11 cellular contexts compared by ENCODE assay signal in the genomic region with DNA sequence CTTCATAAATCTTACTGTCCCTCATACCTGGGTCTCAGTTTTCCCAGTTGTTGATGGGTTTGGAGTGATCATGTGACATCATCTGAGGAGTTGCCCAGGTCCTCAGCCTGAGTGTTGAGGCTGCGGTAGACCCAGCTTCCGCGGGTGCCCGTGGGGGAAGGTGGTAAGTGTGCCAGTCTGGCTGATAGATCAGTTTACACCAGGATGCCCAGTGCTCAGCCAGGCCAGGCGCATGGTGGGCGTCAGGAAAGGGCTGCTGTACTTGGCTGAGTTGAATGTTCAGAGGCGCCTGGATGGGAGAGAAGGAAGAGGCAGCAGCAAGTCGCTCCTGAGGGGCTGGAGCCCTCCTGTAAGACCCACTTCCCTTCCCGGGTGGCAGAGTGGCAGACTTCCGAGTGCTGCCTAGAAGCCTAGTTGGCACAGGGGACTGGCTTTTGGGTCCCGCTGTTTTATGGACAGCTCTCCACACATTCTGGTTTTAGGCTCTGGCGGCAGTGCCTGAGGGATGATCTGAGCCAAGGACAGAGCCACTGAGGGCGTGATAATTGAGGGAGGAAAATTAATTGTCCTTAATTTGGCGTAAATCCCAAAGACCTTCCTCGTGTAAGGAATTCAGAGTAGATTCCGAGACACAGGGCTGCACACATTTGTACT. TPM values are rescaled to one million over a fixed set of nuclear protein-coding genes. Genes with fewer than 3 reads are reported as not detected.
A peak's percentile ranks its signal among the peaks of the same experiment; 100 is the strongest.
DNase-seq lines count a peak whose midpoint lies in the region; ATAC-seq and TF ChIP-seq lines count a peak whose summit lies in the region.
"Had no signal": no experiment of that assay in that cellular context is flagged by ENCODE, and none has a peak within 500 bp of the region (broad histone marks: within the 10 kb centered on the region; RNA-seq: fewer than 3 reads in every experiment).

No MANE protein-coding gene starts in this region.

- H3K36me3 ChIP-seq in mesenchymal stem cell (ENCODE audit: control insufficient read depth in 1 of 2, insufficient read depth in 2 of 2, low read depth in 1 of 2, low read length in 2 of 2), result peaks cover 0 to 39% of the 10 kb centered on the region in 2 experiments

- no peaks in the 10 kb centered on the region for H3K36me3 Mint-ChIP-seq in activated naive CD4-positive, alpha-beta T cell treated with anti-CD3 and anti-CD28 coated beads, Interleukin-2, amount 50 U/mL, for 24 hours
- H3K36me3 Mint-ChIP-seq in activated naive CD4-positive, alpha-beta T cell treated with anti-CD3 and anti-CD28 coated beads, Interleukin-2, amount 50 U/mL, for 72 hours, result no peaks in the 10 kb centered on the region
- no peaks in the 10 kb centered on the region for H3K36me3 Mint-ChIP-seq in activated naive CD8-positive, alpha-beta T cell treated with anti-CD3 and anti-CD28 coated beads, Interleukin-2, amount 50 U/mL, for 24 hours (ENCODE audit: low read depth)
- H3K36me3 Mint-ChIP-seq in type B pancreatic cell, result peaks cover 10% of the 10 kb centered on the region

- peaks cover 4% of the 10 kb centered on the region for H3K4me1 Mint-ChIP-seq in activated naive CD4-positive, alpha-beta T cell treated with anti-CD3 and anti-CD28 coated beads, Interleukin-2, amount 50 U/mL, for 24 hours
- H3K4me1 Mint-ChIP-seq in activated naive CD8-positive, alpha-beta T cell treated with anti-CD3 and anti-CD28 coated beads, Interleukin-2, amount 50 U/mL, for 24 hours, result peaks cover 4% of the 10 kb centered on the region
- H3K4me1 Mint-ChIP-seq in type B pancreatic cell (ENCODE audit: unreplicated experiment), result peaks cover 50% of the 10 kb centered on the region

- H3K9ac ChIP-seq in mesenchymal stem cell (ENCODE audit: low read length), result peak overlapping the region; percentile 76

- no peak overlapping the region for H2BK5ac ChIP-seq in mesenchymal stem cell (ENCODE audit: low read depth, low read length, poor library complexity, severe bottlenecking)

- TF ChIP-seq CTCF in type B pancreatic cell (conservative IDR thresholded peaks at IDR 0.05), result no peak

- H4K8ac ChIP-seq in mesenchymal stem cell (ENCODE audit: low read length), result no peak overlapping the region

- no peak overlapping the region for H2BK12ac ChIP-seq in mesenchymal stem cell (ENCODE audit: low read length in 2 of 2)

- H3K4me2 ChIP-seq in mesenchymal stem cell (ENCODE audit: low read length, poor library complexity, severe bottlenecking), result no peak overlapping the region

- H2AFZ ChIP-seq in mesenchymal stem cell (ENCODE audit: low read depth, low read length), result no peak overlapping the region

- no peak overlapping the region for H4K91ac ChIP-seq in mesenchymal stem cell (ENCODE audit: low read length)

- H3K14ac ChIP-seq in mesenchymal stem cell (ENCODE audit: low read length in 2 of 2), result no peak overlapping the region

- no peak for ATAC-seq in activated naive CD4-positive, alpha-beta T cell treated with anti-CD3 and anti-CD28 coated beads, Interleukin-2, amount 50 U/mL, for 72 hours
- no peak for ATAC-seq in activated naive CD8-positive, alpha-beta T cell treated with anti-CD3 and anti-CD28 coated beads, Interleukin-2, amount 50 U/mL, for 24 hours
- ATAC-seq in GM18867 (IDR thresholded peaks at IDR 0.05; ENCODE audit: unreplicated experiment), result no peak

- no peaks in the 10 kb centered on the region for H3K9me3 Mint-ChIP-seq in activated naive CD4-positive, alpha-beta T cell treated with anti-CD3 and anti-CD28 coated beads, Interleukin-2, amount 50 U/mL, for 24 hours
- H3K9me3 Mint-ChIP-seq in activated naive CD4-positive, alpha-beta T cell treated with anti-CD3 and anti-CD28 coated beads, Interleukin-2, amount 50 U/mL, for 72 hours, result no peaks in the 10 kb centered on the region
- no peaks in the 10 kb centered on the region for H3K9me3 Mint-ChIP-seq in activated naive CD8-positive, alpha-beta T cell treated with anti-CD3 and anti-CD28 coated beads, Interleukin-2, amount 50 U/mL, for 24 hours
- H3K9me3 Mint-ChIP-seq in type B pancreatic cell, result no peaks in the 10 kb centered on the region

- peaks cover 6% of the 10 kb centered on the region for H3K79me1 ChIP-seq in mesenchymal stem cell (replicated peaks; ENCODE audit: low read length, poor library complexity, severe bottlenecking)

- H3K4me3 Mint-ChIP-seq in activated naive CD4-positive, alpha-beta T cell treated with anti-CD3 and anti-CD28 coated beads, Interleukin-2, amount 50 U/mL, for 24 hours, result peak overlapping the region; percentile 71
- H3K4me3 Mint-ChIP-seq in activated naive CD8-positive, alpha-beta T cell treated with anti-CD3 and anti-CD28 coated beads, Interleukin-2, amount 50 U/mL, for 24 hours, result peak overlapping the region; percentile 65
- H3K4me3 Mint-ChIP-seq in type B pancreatic cell, result peak overlapping the region; percentile 52

- no peak for DNase-seq in activated naive CD4-positive, alpha-beta T cell treated with anti-CD3 and anti-CD28 coated beads, Interleukin-2, amount 50 U/mL, for 72 hours (ENCODE audit: low spot score in 2 of 2)
- DNase-seq in activated naive CD8-positive, alpha-beta T cell treated with anti-CD3 and anti-CD28 coated beads, Interleukin-2, amount 50 U/mL, for 24 hours, result no peak
- DNase-seq in mesenchymal stem cell (no peak), type B pancreatic cell (ENCODE audit: extremely low spot score, unreplicated experiment) (no peak), NCI-H187 treated with DMSO at 0.1 percent for 48 hours (lab: John Stamatoyannopoulos, UW) (no peak), T-helper 9 cell (no peak)
- DNase-seq: NCI-H774 had no signal

- WGBS in mesenchymal stem cell, result 96% methylated on average over 16 of the region's 16 CpGs

- H2BK120ac ChIP-seq in mesenchymal stem cell (ENCODE audit: low read depth, low read length), result no peak overlapping the region

- H3K4ac ChIP-seq in mesenchymal stem cell (ENCODE audit: low read depth in 1 of 2, low read length in 2 of 2), result no peak overlapping the region

- no peak overlapping the region for H3K18ac ChIP-seq in mesenchymal stem cell (ENCODE audit: low read depth in 1 of 2, low read length in 2 of 2)

- H3K4me3 ChIP-seq in mesenchymal stem cell (ENCODE audit: insufficient read depth in 1 of 2, low read depth in 1 of 2, low read length in 2 of 2), result peak overlapping the region in 1 of 2 experiments; percentile 85
- H3K4me3 ChIP-seq: SK-N-MC had no signal

- peaks cover 8% of the 10 kb centered on the region for H3K27me3 Mint-ChIP-seq in activated naive CD4-positive, alpha-beta T cell treated with anti-CD3 and anti-CD28 coated beads, Interleukin-2, amount 50 U/mL, for 24 hours
- peaks cover 16% of the 10 kb centered on the region for H3K27me3 Mint-ChIP-seq in activated naive CD8-positive, alpha-beta T cell treated with anti-CD3 and anti-CD28 coated beads, Interleukin-2, amount 50 U/mL, for 24 hours
- no peaks in the 10 kb centered on the region for H3K27me3 Mint-ChIP-seq in type B pancreatic cell

- no peaks in the 10 kb centered on the region for H3K9me3 ChIP-seq in mesenchymal stem cell (ENCODE audit: control insufficient read depth, low read length)
- H3K9me3 ChIP-seq: left lung had no signal

- peaks cover 22% of the 10 kb centered on the region for H3K4me1 ChIP-seq in mesenchymal stem cell (ENCODE audit: control insufficient read depth, insufficient read depth, low read depth, low read length)

- H3K27me3 ChIP-seq in mesenchymal stem cell (ENCODE audit: control insufficient read depth in 1 of 2, insufficient read depth in 1 of 2, low read length in 2 of 2), result peaks cover 0 to 3% of the 10 kb centered on the region in 2 experiments

- H3K27ac Mint-ChIP-seq in activated naive CD4-positive, alpha-beta T cell treated with anti-CD3 and anti-CD28 coated beads, Interleukin-2, amount 50 U/mL, for 24 hours, result no peak overlapping the region
- H3K27ac Mint-ChIP-seq in activated naive CD4-positive, alpha-beta T cell treated with anti-CD3 and anti-CD28 coated beads, Interleukin-2, amount 50 U/mL, for 72 hours, result no peak overlapping the region
- no peak overlapping the region for H3K27ac Mint-ChIP-seq in activated naive CD8-positive, alpha-beta T cell treated with anti-CD3 and anti-CD28 coated beads, Interleukin-2, amount 50 U/mL, for 24 hours
- H3K27ac Mint-ChIP-seq in type B pancreatic cell, result no peak overlapping the region

- no peak overlapping the region for H2AK5ac ChIP-seq in mesenchymal stem cell (ENCODE audit: low read length, severe bottlenecking)

- H3K27ac ChIP-seq in mesenchymal stem cell (ENCODE audit: low read length, poor library complexity, severe bottlenecking), result no peak overlapping the region
- H3K27ac ChIP-seq: left lung, SK-N-MC had no signal

- H3K23ac ChIP-seq in mesenchymal stem cell (ENCODE audit: low read length in 2 of 2), result peak overlapping the region in 1 of 2 experiments; percentile 36

- no peak overlapping the region for H2BK15ac ChIP-seq in mesenchymal stem cell (ENCODE audit: low read depth, poor library complexity, severe bottlenecking)

RNA-seq across cellular contexts. Expression of a gene that starts 35.8 kb away (rescaled TPM):
- total RNA-seq in activated naive CD4-positive, alpha-beta T cell treated with anti-CD3 and anti-CD28 coated beads, Interleukin-2, amount 50 U/mL, for 72 hours, result 10 to 100 TPM in 1 of 2 donors, under 1 TPM in 1; 0.25 to 21.9 TPM
- polyA plus RNA-seq in mesenchymal stem cell (2013, experiment 1 of 2), result 51.3 TPM
- 51.0 TPM for polyA plus RNA-seq in mesenchymal stem cell (2013, experiment 2 of 2)
- 260 and 507 TPM in 2 replicates for total RNA-seq in type B pancreatic cell (ENCODE audit: low replicate concordance)

Comparison
In these comparisons a context has a peak if more than half of its experiments do, and no peak if none do; other contexts are left out.
1. RNA of a gene that starts 35.8 kb away (total RNA-seq): 260 to 507 TPM in type B pancreatic cell; 0.25 to 21.9 TPM in activated naive CD4-positive, alpha-beta T cell treated with anti-CD3 and anti-CD28 coated beads, Interleukin-2, amount 50 U/mL, for 72 hours; every median in the first group is over 10 times any median in the second.
2. Peak in every context shown above with its lines, with median percentiles within 50 percentile points of each other: H3K4me3 Mint-ChIP-seq.